ENCODE assay signal across 18 cellular contexts in the genomic region with DNA sequence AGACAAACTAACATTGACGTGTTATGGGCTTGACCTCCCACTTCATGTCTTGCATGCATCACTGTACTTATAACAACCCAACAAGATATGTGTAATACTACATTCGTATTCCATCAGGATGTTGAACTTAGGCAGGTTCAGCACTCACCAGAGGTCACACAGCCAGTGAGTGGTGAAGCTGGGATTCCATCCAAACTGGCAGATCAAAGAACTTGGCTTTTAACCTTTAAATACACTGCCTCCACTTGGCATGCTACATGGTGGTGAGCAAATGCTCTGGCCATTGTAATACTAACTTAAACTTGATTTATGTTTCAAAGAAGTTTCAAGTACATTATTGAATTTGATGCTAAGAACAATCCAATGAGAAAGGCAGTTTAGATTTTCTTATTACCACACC.
"Had no signal": no experiment of that assay in that cellular context is flagged by ENCODE, and none has a peak within 500 bp of the region (broad histone marks: within the 10 kb centered on the region; RNA-seq: fewer than 3 reads in every experiment).

No MANE protein-coding gene starts in this region.

- H3K9me3 ChIP-seq: breast epithelium, colonic mucosa, esophagus muscularis mucosa, gastroesophageal sphincter, lower lobe of right lung, tibial nerve had no signal

- ATAC-seq: effector memory CD8-positive, alpha-beta T cell; gastroesophageal sphincter; natural killer cell had no signal

- H3K36me3 ChIP-seq: breast epithelium, colonic mucosa, esophagus muscularis mucosa, gastroesophageal sphincter, lower lobe of right lung, tibial nerve had no signal

- H3K4me3 ChIP-seq: breast epithelium, colonic mucosa, dorsolateral prefrontal cortex, esophagus muscularis mucosa, gastroesophageal sphincter, lower lobe of right lung, tibial nerve had no signal

- DNase-seq: activated CD4-positive, alpha-beta memory T cell treated with anti-CD3 and anti-CD28 coated beads for 36 hours; activated CD4-positive, alpha-beta T cell treated with anti-CD3 and anti-CD28 coated beads for 48 hours; activated naive CD4-positive, alpha-beta T cell treated with Interleukin-2 at 50 U/mL for 16 hours; activated naive CD8-positive, alpha-beta T cell treated with anti-CD3 and anti-CD28 coated beads for 36 hours; activated T-cell treated with anti-CD3 and anti-CD28 coated beads, Interleukin-2, amount 50 U/mL, for 48 hours; amniotic stem cell; colonic mucosa; dorsolateral prefrontal cortex; effector memory CD8-positive, alpha-beta T cell; head of caudate nucleus; hypothalamus; lower lobe of right lung; natural killer cell; stimulated activated CD4-positive, alpha-beta T cell treated with anti-CD3 and anti-CD28 coated beads, Interleukin-12 subunit alpha, Interleukin-12 subunit beta, amount 100 ng/mL, for 4 hours had no signal

- H3K4me1 ChIP-seq: breast epithelium, colonic mucosa, lower lobe of right lung had no signal

- H3K27me3 ChIP-seq: breast epithelium, colonic mucosa, dorsolateral prefrontal cortex, esophagus muscularis mucosa, gastroesophageal sphincter, tibial nerve had no signal

- H3K27ac ChIP-seq: breast epithelium, colonic mucosa, dorsolateral prefrontal cortex, esophagus muscularis mucosa, gastroesophageal sphincter, lower lobe of right lung, tibial nerve had no signal
